ENCODE assay signal across 3 cellular contexts in genomic region chr11:71795236-71795635, GRCh38. TPM values are rescaled to one million over a fixed set of nuclear protein-coding genes. Genes with fewer than 3 reads are reported as not detected.
"Had no signal": no experiment of that assay in that cellular context is flagged by ENCODE, and none has a peak within 500 bp of the region (broad histone marks: within the 10 kb centered on the region; RNA-seq: fewer than 3 reads in every experiment).

No MANE protein-coding gene starts in this region.

RNA-seq across cellular contexts. Expression of gene DEFB108B, which starts 37.8 kb away (rescaled TPM):
- total RNA-seq: NCI-H460, Right ventricle myocardium superior, SJSA1 had no signal
